Comparison of ENCODE assay signal across 11 cellular contexts in the genomic region with DNA sequence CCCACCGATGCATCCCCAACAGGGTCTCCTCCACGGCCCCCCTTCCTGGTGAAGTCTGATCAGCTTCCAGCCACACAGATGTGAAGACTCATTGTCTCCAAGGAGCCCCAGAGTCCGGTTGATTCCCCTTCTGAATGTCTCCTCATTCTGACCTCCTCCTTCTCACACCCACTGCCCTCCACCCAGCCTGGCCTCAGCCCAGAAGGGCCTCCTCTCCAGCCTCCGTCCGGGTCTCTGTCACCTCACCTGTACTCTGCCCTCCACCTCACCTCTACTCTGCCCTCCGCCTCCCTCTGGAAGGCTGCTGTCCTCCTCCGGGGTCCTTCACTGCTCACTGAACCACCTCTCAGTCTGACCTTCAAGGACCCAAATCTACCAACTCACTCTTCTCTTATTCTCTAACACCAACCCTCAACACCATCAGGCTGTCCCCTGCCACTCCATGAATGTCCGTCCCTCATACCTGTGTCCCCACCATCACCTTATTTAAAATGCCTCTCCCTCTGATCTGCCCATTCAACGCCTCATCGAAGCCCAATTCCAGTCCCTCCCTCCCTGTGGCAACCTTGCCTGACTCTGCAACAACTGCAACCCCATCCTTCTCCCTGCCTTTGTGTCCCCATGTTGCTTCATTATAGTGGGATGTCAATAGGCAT.
A peak's percentile ranks its signal among the peaks of the same experiment; 100 is the strongest.
DNase-seq lines count a peak whose midpoint lies in the region; ATAC-seq, FAIRE-seq and TF ChIP-seq lines count a peak whose summit lies in the region.
"Had no signal": no experiment of that assay in that cellular context is flagged by ENCODE, and none has a peak within 500 bp of the region (broad histone marks: within the 10 kb centered on the region; RNA-seq: fewer than 3 reads in every experiment).

No MANE protein-coding gene starts in this region.

- no peaks in the 10 kb centered on the region for H3K36me3 ChIP-seq in PC-3 (ENCODE audit: low read depth, low read length)
- H3K36me3 ChIP-seq: thoracic aorta had no signal

- WGBS in A549 (ENCODE audit: missing lambda C conversion rate), result 94% methylated on average over 10 of the region's 10 CpGs

- no TSS peak for BruUV-seq in PC-3 (replicated peaks; lab: Mats Ljungman, UMichigan)

- no peak for TF ChIP-seq RAD21 in A549 (conservative IDR thresholded peaks at IDR 0.05 in 1 of 2, IDR thresholded peaks at IDR 0.05 in 1 of 2)

- H4K20me1 ChIP-seq in PC-3 (ENCODE audit: low read length), result no peaks in the 10 kb centered on the region

- CTCF ChIA-PET in A549 (lab: Yijun Ruan, JAX), result interaction anchor here (0.9 to 3.5 kb wide), 4 partner anchors 28 to 156 kb away, joined by 3 to 15 read pairs (median 6); no protein-coding TSS in a partner anchor
- CTCF ChIA-PET in PC-3 (lab: Charles Lee), result no interaction called here

- H3F3A ChIP-seq in PC-3 (ENCODE audit: low read length, unreplicated experiment), result no peaks in the 10 kb centered on the region

- H3K4me1 ChIP-seq in A549 (peaks cover 25% of the 10 kb centered on the region), PC-3 (ENCODE audit: insufficient read depth, low read length) (peaks cover 26% of the 10 kb centered on the region)

- POLR2A ChIA-PET in A549 (lab: Yijun Ruan, JAX) (no interaction called here), PC-3 (lab: Charles Lee; ENCODE audit: unreplicated experiment) (no interaction called here)

- no peaks in the 10 kb centered on the region for H3K27me3 ChIP-seq in PC-3 (ENCODE audit: low read length)

- TF ChIP-seq POLR2A in A549 (IDR thresholded peaks at IDR 0.05; ENCODE audit: low read length), result no peak

- DNase-seq in A549 (ENCODE audit: low read depth in 1 of 2, low spot score in 1 of 2), result no peak
- no peak for DNase-seq in PC-3
- peak; percentile 45 for DNase-seq in islet precursor cell
- DNase-seq in pons (ENCODE audit: low spot score), result no peak
- DNase-seq in NCI-H128 (lab: John Stamatoyannopoulos, UW; ENCODE audit: unreplicated experiment), result no peak
- no peak for DNase-seq in GM10266 (ENCODE audit: extremely low spot score)
- DNase-seq in stimulated activated CD4-positive, alpha-beta T cell treated with anti-CD3 and anti-CD28 coated beads, Interleukin-4, amount 100 ng/mL, for 4 hours, result no peak

- no peak overlapping the region for H3K9ac ChIP-seq in PC-3 (ENCODE audit: low read length)

- no peak for FAIRE-seq in A549 (lab: Jason Lieb, UNC)
- FAIRE-seq: keratinocyte had no signal

- H3K4me3 ChIP-seq in A549 (no peak overlapping the region), PC-3 (ENCODE audit: low read length) (no peak overlapping the region)
- H3K4me3 ChIP-seq: smooth muscle cell, thoracic aorta had no signal

- no peaks in the 10 kb centered on the region for H3K9me3 ChIP-seq in A549
- H3K9me3 ChIP-seq in PC-3 (ENCODE audit: low read length), result no peaks in the 10 kb centered on the region
- H3K9me3 ChIP-seq: thoracic aorta had no signal

- H3K27ac ChIP-seq in A549 (peak overlapping the region; percentile 72 to 84), PC-3 (ENCODE audit: low read length) (peak overlapping the region; percentile 92; the same call in 1 of the 2 replicates)

- no peak overlapping the region for H2AFZ ChIP-seq in PC-3 (ENCODE audit: low read length)

- H3K9me2 ChIP-seq in PC-3 (replicated peaks; ENCODE audit: low read length), result no peaks in the 10 kb centered on the region

- no peak for TF ChIP-seq CTCF in A549 (IDR thresholded peaks at IDR 0.05)
- no peak for TF ChIP-seq CTCF in PC-3 (conservative IDR thresholded peaks at IDR 0.05; ENCODE audit: low read depth, low read length)
- TF ChIP-seq CTCF in GM10266 (IDR thresholded peaks at IDR 0.05; ENCODE audit: control insufficient read depth, insufficient read depth, low read depth, missing control alignments), result no peak

- peak overlapping the region; percentile 53; the same call in 2 of the 3 replicates for H3K4me2 ChIP-seq in A549
- H3K4me2 ChIP-seq in PC-3 (ENCODE audit: low read length), result no peak overlapping the region

- no peak for TF ChIP-seq EP300 in A549 (IDR thresholded peaks at IDR 0.05)

- ATAC-seq in A549 (no peak), GM18909 (IDR thresholded peaks at IDR 0.05; ENCODE audit: poor library complexity, unreplicated experiment) (peak; percentile 6), PC-3 (no peak)

- intact Hi-C loops in PC-3 (cut with micrococcal nuclease), result loop anchor here (2.0 to 5.0 kb wide), 2 partner anchors 35 to 50 kb away; no protein-coding TSS in a partner anchor

- no peaks in the 10 kb centered on the region for H3K79me2 ChIP-seq in PC-3 (ENCODE audit: low read length)

TF ChIP-seq in A549, 52 proteins besides CTCF, POLR2A, EP300 and RAD21:
- no peak for TF ChIP-seq KDM1A (IDR thresholded peaks at IDR 0.05; ENCODE audit: low read depth)
- no peak for TF ChIP-seq POLR2AphosphoS2 (conservative IDR thresholded peaks at IDR 0.05; ENCODE audit: low read length)
